In genomic region chr1:226626577-226626956, GRCh38 we compare ENCODE assay signal across 8 cellular contexts.
DNase-seq lines count a peak whose midpoint lies in the region; ATAC-seq and TF ChIP-seq lines count a peak whose summit lies in the region.

No MANE protein-coding gene starts in this region.

- CTCF ChIA-PET in naive thymus-derived CD4-positive, alpha-beta T cell (lab: Charles Lee): interaction anchor here (0.7 to 1.9 kb wide), 12 partner anchors 15 to 812 kb away, joined by 3 to 34 read pairs (median 4); partner anchors contain the start of gene ITPKB

- no peaks in the 10 kb centered on the region for H3K79me2 ChIP-seq in OCI-LY1 (ENCODE audit: insufficient read depth, low read length)

- H2AFZ ChIP-seq in OCI-LY1 (ENCODE audit: low read length): no peak overlapping the region

- intact Hi-C loops in naive thymus-derived CD4-positive, alpha-beta T cell (cut with micrococcal nuclease): loop anchor here (1.0 to 5.0 kb wide), 9 partner anchors 49 to 916 kb away; partner anchors contain the start of genes COQ8A (in 1 of the 2) and STUM (in 1 of the 2)

- H3K27ac Mint-ChIP-seq in naive thymus-derived CD4-positive, alpha-beta T cell: peak overlapping the region in 7 of 9 donors; percentile 43 to 85 (median 67)
- H3K27ac Mint-ChIP-seq in stimulated activated memory B cell treated with anti-CD40 and anti-IgM and Interleukin-4, amounts not matched to agents 10 μg/mL and 1 μg/mL and 100 μg/mL, for 72 hours: peak overlapping the region; percentile 64

- DNase-seq in NCI-H510A treated with DMSO at 0.1 percent for 48 hours (lab: John Stamatoyannopoulos, UW) (peak; percentile 26), NCI-H510A (lab: John Stamatoyannopoulos, UW) (no peak), activated T-cell treated with anti-CD3 and anti-CD28 coated beads for 1 hour (ENCODE audit: low read depth) (peak; percentile 65), epithelial cell of proximal tubule (ENCODE audit: low read depth) (no peak)
- DNase-seq in naive thymus-derived CD4-positive, alpha-beta T cell: peak; percentile 62 to 85 (median 76)

- peaks cover 4% of the 10 kb centered on the region for H3K4me1 ChIP-seq in OCI-LY1 (ENCODE audit: insufficient read depth, low read length, severe bottlenecking)
- peaks cover 8 to 10% of the 10 kb centered on the region in 2 donors for H3K4me1 ChIP-seq in naive thymus-derived CD4-positive, alpha-beta T cell (ENCODE audit: control insufficient read depth in 2 of 2, insufficient read depth in 2 of 2, low read length in 2 of 2)

- H3K9me2 ChIP-seq in OCI-LY1 (ENCODE audit: low read depth, low read length): no peaks in the 10 kb centered on the region

- H3K27ac ChIP-seq in OCI-LY1 (ENCODE audit: low read depth, low read length, poor library complexity, severe bottlenecking): no peak overlapping the region
- H3K27ac ChIP-seq in naive thymus-derived CD4-positive, alpha-beta T cell (ENCODE audit: low read depth, low read length): no peak overlapping the region

- ATAC-seq in HG02884 (IDR thresholded peaks at IDR 0.05; ENCODE audit: unreplicated experiment): peak; percentile 76
- peak; percentile 97 for ATAC-seq in naive thymus-derived CD4-positive, alpha-beta T cell
- peak; percentile 86 for ATAC-seq in stimulated activated memory B cell treated with anti-CD40 and anti-IgM and Interleukin-4, amounts not matched to agents 10 μg/mL and 1 μg/mL and 100 μg/mL, for 72 hours

- POLR2A ChIA-PET in naive thymus-derived CD4-positive, alpha-beta T cell (lab: Charles Lee): interaction anchor here (0.7 to 1.2 kb wide), 5 partner anchors 16 to 312 kb away, joined by 3 to 4 read pairs (median 4); partner anchors contain the start of gene ITPKB

- H3F3A ChIP-seq in OCI-LY1 (ENCODE audit: insufficient read depth, low read length): no peaks in the 10 kb centered on the region

- H3K4me1 Mint-ChIP-seq in naive thymus-derived CD4-positive, alpha-beta T cell: peaks cover 9 to 33% (median 27%) of the 10 kb centered on the region in 7 donors
- H3K4me1 Mint-ChIP-seq in stimulated activated memory B cell treated with anti-CD40 and anti-IgM and Interleukin-4, amounts not matched to agents 10 μg/mL and 1 μg/mL and 100 μg/mL, for 72 hours: peaks cover 46% of the 10 kb centered on the region

- H3K36me3 ChIP-seq in OCI-LY1 (ENCODE audit: insufficient read depth, low read length): peaks cover 2% of the 10 kb centered on the region; the same call in 1 of the 2 replicates
- peaks cover 0 to 20% (median 0%) of the 10 kb centered on the region in 3 experiments for H3K36me3 ChIP-seq in naive thymus-derived CD4-positive, alpha-beta T cell (ENCODE audit: control insufficient read depth in 2 of 3, insufficient read depth in 3 of 3, low read length in 3 of 3)

- H3K9me3 Mint-ChIP-seq in naive thymus-derived CD4-positive, alpha-beta T cell: peaks cover 0 to 11% (median 0%) of the 10 kb centered on the region in 11 donors
- peaks cover 9% of the 10 kb centered on the region for H3K9me3 Mint-ChIP-seq in stimulated activated memory B cell treated with anti-CD40 and anti-IgM and Interleukin-4, amounts not matched to agents 10 μg/mL and 1 μg/mL and 100 μg/mL, for 72 hours

- no peaks in the 10 kb centered on the region for H3K9me3 ChIP-seq in OCI-LY1 (ENCODE audit: low read length)
- no peaks in the 10 kb centered on the region for H3K9me3 ChIP-seq in naive thymus-derived CD4-positive, alpha-beta T cell (ENCODE audit: control insufficient read depth in 2 of 3, low read length in 3 of 3)

- H3K36me3 Mint-ChIP-seq in naive thymus-derived CD4-positive, alpha-beta T cell: peaks cover 0 to 23% (median 5%) of the 10 kb centered on the region in 5 donors
- H3K36me3 Mint-ChIP-seq in stimulated activated memory B cell treated with anti-CD40 and anti-IgM and Interleukin-4, amounts not matched to agents 10 μg/mL and 1 μg/mL and 100 μg/mL, for 72 hours: peaks cover 39% of the 10 kb centered on the region

- H3K27me3 ChIP-seq in OCI-LY1 (ENCODE audit: insufficient read depth, low read length): no peaks in the 10 kb centered on the region
- H3K27me3 ChIP-seq in naive thymus-derived CD4-positive, alpha-beta T cell (ENCODE audit: control insufficient read depth in 2 of 2, insufficient read depth in 2 of 2, low read length in 2 of 2): no peaks in the 10 kb centered on the region

- H3K27me3 Mint-ChIP-seq in naive thymus-derived CD4-positive, alpha-beta T cell: peaks cover 0 to 8% (median 0%) of the 10 kb centered on the region in 5 donors
- H3K27me3 Mint-ChIP-seq in stimulated activated memory B cell treated with anti-CD40 and anti-IgM and Interleukin-4, amounts not matched to agents 10 μg/mL and 1 μg/mL and 100 μg/mL, for 72 hours: no peaks in the 10 kb centered on the region

- peak; percentile 97 for TF ChIP-seq CTCF in OCI-LY1 (IDR thresholded peaks at IDR 0.05; ENCODE audit: low read length)
- peak; percentile 93 for TF ChIP-seq CTCF in epithelial cell of proximal tubule (conservative IDR thresholded peaks at IDR 0.05; ENCODE audit: low read depth, low read length)

- no peaks in the 10 kb centered on the region for H4K20me1 ChIP-seq in OCI-LY1 (ENCODE audit: insufficient read depth, low read length)

- no peak overlapping the region for H3K4me3 ChIP-seq in OCI-LY1 (ENCODE audit: low read depth, low read length, poor library complexity, severe bottlenecking)
- no peak overlapping the region for H3K4me3 ChIP-seq in epithelial cell of proximal tubule (ENCODE audit: low read depth, low read length)
- H3K4me3 ChIP-seq in naive thymus-derived CD4-positive, alpha-beta T cell (ENCODE audit: low read length): peak overlapping the region; percentile 25

- peak overlapping the region; percentile 38; the same call in 1 of the 2 replicates for H3K4me2 ChIP-seq in OCI-LY1 (ENCODE audit: low read length)

- H3K4me3 Mint-ChIP-seq in naive thymus-derived CD4-positive, alpha-beta T cell: peak overlapping the region; percentile 29 to 72 (median 56)
- H3K4me3 Mint-ChIP-seq in stimulated activated memory B cell treated with anti-CD40 and anti-IgM and Interleukin-4, amounts not matched to agents 10 μg/mL and 1 μg/mL and 100 μg/mL, for 72 hours: peak overlapping the region; percentile 11

- H3K9ac ChIP-seq in OCI-LY1 (ENCODE audit: low read length): no peak overlapping the region

Comparison
In these comparisons a context has a peak if more than half of its experiments do, and no peak if none do; other contexts are left out.
1. DNase-seq: peak in NCI-H510A treated with DMSO at 0.1 percent for 48 hours (single experiment), activated T-cell treated with anti-CD3 and anti-CD28 coated beads for 1 hour (single experiment) and naive thymus-derived CD4-positive, alpha-beta T cell (9 of 9); none in NCI-H510A (single experiment) and epithelial cell of proximal tubule (single experiment).
2. Peak in every context shown above with its lines, with median percentiles within 50 percentile points of each other: ATAC-seq.